ENCODE assay signal across 17 cellular contexts in the genomic region with DNA sequence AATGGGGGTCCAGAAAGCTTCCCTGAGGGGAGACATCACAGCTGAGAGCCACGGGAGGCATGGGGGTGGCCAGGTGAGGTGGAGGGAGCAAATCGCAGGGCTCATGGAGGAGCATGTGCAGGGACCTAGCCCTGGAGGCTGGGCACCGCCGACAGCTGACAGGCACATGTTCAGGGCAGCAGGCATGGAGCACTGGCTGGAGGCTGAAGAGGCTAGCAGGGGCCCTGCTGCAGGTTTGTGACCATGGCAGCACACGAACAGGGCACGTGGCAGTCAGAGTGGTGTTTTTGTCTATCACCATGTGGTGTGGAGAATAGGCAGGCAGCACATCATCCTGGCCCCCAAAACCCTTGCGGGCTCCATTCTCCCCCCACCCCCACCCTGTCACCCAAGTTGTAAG. TPM values are rescaled to one million over a fixed set of nuclear protein-coding genes. Genes with fewer than 3 reads are reported as not detected.
"Had no signal": no experiment of that assay in that cellular context is flagged by ENCODE, and none has a peak within 500 bp of the region (broad histone marks: within the 10 kb centered on the region; RNA-seq: fewer than 3 reads in every experiment).

No MANE protein-coding gene starts in this region.

- H3K27ac Mint-ChIP-seq: activated CD4-positive, alpha-beta T cell treated with anti-CD3 and anti-CD28 coated beads for 36 hours; activated CD8-positive, alpha-beta T cell treated with anti-CD3 and anti-CD28 coated beads for 36 hours; nephron progenitor cell had no signal

- H3K27ac ChIP-seq: cardiac muscle cell, SJCRH30, WERI-Rb-1 had no signal

- H3K36me3 ChIP-seq: cardiac muscle cell, prostate gland, SJCRH30, tibial artery had no signal

- H3K27me3 ChIP-seq: cardiac muscle cell, SJCRH30, tibial artery had no signal

- H3K4me3 ChIP-seq: cardiac muscle cell, prostate gland, SJCRH30, tibial artery had no signal

- H3K4me1 Mint-ChIP-seq: activated CD4-positive, alpha-beta T cell treated with anti-CD3 and anti-CD28 coated beads for 36 hours had no signal

- ATAC-seq: activated CD4-positive, alpha-beta T cell treated with anti-CD3 and anti-CD28 coated beads for 36 hours; activated CD8-positive, alpha-beta T cell treated with anti-CD3 and anti-CD28 coated beads for 36 hours; activated T-cell treated with anti-CD3 and anti-CD28 coated beads, Interleukin-2, amount 50 U/mL, for 72 hours; effector memory CD8-positive, alpha-beta T cell; left colon; stimulated activated naive CD8-positive, alpha-beta T cell treated with anti-CD3 and anti-CD28 coated beads, Interleukin-15, Interleukin-2, amounts not matched to agents 100 U/mL and 50 U/mL, for 24 hours had no signal

- H3K4me3 Mint-ChIP-seq: activated CD4-positive, alpha-beta T cell treated with anti-CD3 and anti-CD28 coated beads for 36 hours; activated CD8-positive, alpha-beta T cell treated with anti-CD3 and anti-CD28 coated beads for 36 hours; activated T-cell treated with anti-CD3 and anti-CD28 coated beads, Interleukin-2, amount 50 U/mL, for 72 hours; effector memory CD8-positive, alpha-beta T cell; nephron progenitor cell had no signal

- H3K9me3 Mint-ChIP-seq: activated CD8-positive, alpha-beta T cell treated with anti-CD3 and anti-CD28 coated beads for 36 hours; activated T-cell treated with anti-CD3 and anti-CD28 coated beads, Interleukin-2, amount 50 U/mL, for 72 hours; effector memory CD8-positive, alpha-beta T cell; nephron progenitor cell had no signal

- DNase-seq: activated CD4-positive, alpha-beta T cell treated with anti-CD3 and anti-CD28 coated beads for 36 hours; activated CD8-positive, alpha-beta memory T cell treated with anti-CD3 and anti-CD28 coated beads, Interleukin-2, amount 50 U/mL, for 4 hours; activated CD8-positive, alpha-beta T cell treated with anti-CD3 and anti-CD28 coated beads for 36 hours; activated naive CD4-positive, alpha-beta T cell; activated T-cell treated with anti-CD3 and anti-CD28 coated beads, Interleukin-2, amount 50 U/mL, for 72 hours; effector memory CD8-positive, alpha-beta T cell; left colon; mammary epithelial cell; nephron progenitor cell; SJCRH30; stimulated activated CD4-positive, alpha-beta T cell treated with anti-CD3 and anti-CD28 coated beads, Interleukin-12 subunit alpha, Interleukin-12 subunit beta, amount 100 ng/mL, for 4 hours; stimulated activated naive CD8-positive, alpha-beta T cell treated with anti-CD3 and anti-CD28 coated beads, Interleukin-15, Interleukin-2, amounts not matched to agents 100 U/mL and 50 U/mL, for 24 hours; tibial artery; WERI-Rb-1 had no signal

- H3K27me3 Mint-ChIP-seq: activated CD4-positive, alpha-beta T cell treated with anti-CD3 and anti-CD28 coated beads for 36 hours; activated CD8-positive, alpha-beta T cell treated with anti-CD3 and anti-CD28 coated beads for 36 hours; effector memory CD8-positive, alpha-beta T cell had no signal

- H3K9me3 ChIP-seq: prostate gland, SJCRH30, tibial artery had no signal

RNA-seq across cellular contexts. Expression of a gene that starts 49.9 kb away (rescaled TPM):
- total RNA-seq: mammary epithelial cell, sciatic nerve had no signal
